Comparison of ENCODE assay signal across 15 cellular contexts in genomic region chr14:68707496-68707895, GRCh38.
"Had no signal": no experiment of that assay in that cellular context is flagged by ENCODE, and none has a peak within 500 bp of the region (broad histone marks: within the 10 kb centered on the region; RNA-seq: fewer than 3 reads in every experiment).

No MANE protein-coding gene starts in this region.

- H3K36me3 ChIP-seq: brain microvascular endothelial cell, left lung, stomach had no signal

- ATAC-seq: effector memory CD8-positive, alpha-beta T cell; left lung; natural killer cell treated with Interleukin-12 subunit alpha and Interleukin-12 subunit beta and Interleukin-15 and Interleukin-18, amount 100 ng/mL, for 72 hours had no signal

- H3K4me1 Mint-ChIP-seq: activated B cell treated with CpG ODN at 0.5 μM for 24 hours had no signal

- H3K27ac ChIP-seq: brain microvascular endothelial cell, left lung had no signal

- H3K9me3 ChIP-seq: left lung, stomach had no signal

- H3K4me3 ChIP-seq: left lung, stomach had no signal

- DNase-seq: activated B cell treated with CpG ODN at 0.5 μM for 24 hours; activated CD4-positive, alpha-beta T cell treated with anti-CD3 and anti-CD28 coated beads, Interleukin-2, amount 10 ng/mL, durations not matched to agents 24 days and 14 days; activated naive CD4-positive, alpha-beta T cell; activated naive CD8-positive, alpha-beta T cell treated with anti-CD3 and anti-CD28 coated beads, Interleukin-2, amount 10 ng/mL, durations not matched to agents 7 days and 5 days; anterior cingulate cortex; brain microvascular endothelial cell; effector memory CD8-positive, alpha-beta T cell; hippocampal formation; left lung; mesendoderm; nucleus accumbens; stomach; T-helper 2 cell had no signal

- H3K27me3 Mint-ChIP-seq: activated B cell treated with CpG ODN at 0.5 μM for 24 hours; activated CD4-positive, alpha-beta T cell treated with anti-CD3 and anti-CD28 coated beads, Interleukin-2, amount 10 ng/mL, durations not matched to agents 24 days and 14 days; effector memory CD8-positive, alpha-beta T cell; natural killer cell treated with Interleukin-12 subunit alpha and Interleukin-12 subunit beta and Interleukin-15 and Interleukin-18, amount 100 ng/mL, for 72 hours had no signal

- H3K27ac Mint-ChIP-seq: activated B cell treated with CpG ODN at 0.5 μM for 24 hours; activated CD4-positive, alpha-beta T cell treated with anti-CD3 and anti-CD28 coated beads, Interleukin-2, amount 10 ng/mL, durations not matched to agents 24 days and 14 days had no signal

- H3K27me3 ChIP-seq: brain microvascular endothelial cell, left lung, stomach had no signal

- H3K4me3 Mint-ChIP-seq: activated B cell treated with CpG ODN at 0.5 μM for 24 hours; activated CD4-positive, alpha-beta T cell treated with anti-CD3 and anti-CD28 coated beads, Interleukin-2, amount 10 ng/mL, durations not matched to agents 24 days and 14 days; activated naive CD8-positive, alpha-beta T cell treated with anti-CD3 and anti-CD28 coated beads, Interleukin-2, amount 10 ng/mL, durations not matched to agents 7 days and 5 days; dendritic cell treated with granulocyte-macrophage colony-stimulating factor and Interleukin-4, amounts not matched to agents 40 ng/mL and 50 ng/mL, for 4 days; effector memory CD8-positive, alpha-beta T cell; natural killer cell treated with Interleukin-12 subunit alpha and Interleukin-12 subunit beta and Interleukin-15 and Interleukin-18, amount 100 ng/mL, for 72 hours had no signal

- H3K9me3 Mint-ChIP-seq: activated B cell treated with CpG ODN at 0.5 μM for 24 hours; activated CD4-positive, alpha-beta T cell treated with anti-CD3 and anti-CD28 coated beads, Interleukin-2, amount 10 ng/mL, durations not matched to agents 24 days and 14 days; activated naive CD8-positive, alpha-beta T cell treated with anti-CD3 and anti-CD28 coated beads, Interleukin-2, amount 10 ng/mL, durations not matched to agents 7 days and 5 days; dendritic cell treated with granulocyte-macrophage colony-stimulating factor and Interleukin-4, amounts not matched to agents 40 ng/mL and 50 ng/mL, for 4 days; effector memory CD8-positive, alpha-beta T cell; natural killer cell treated with Interleukin-12 subunit alpha and Interleukin-12 subunit beta and Interleukin-15 and Interleukin-18, amount 100 ng/mL, for 72 hours had no signal

- H3K36me3 Mint-ChIP-seq: activated naive CD8-positive, alpha-beta T cell treated with anti-CD3 and anti-CD28 coated beads, Interleukin-2, amount 10 ng/mL, durations not matched to agents 7 days and 5 days; natural killer cell treated with Interleukin-12 subunit alpha and Interleukin-12 subunit beta and Interleukin-15 and Interleukin-18, amount 100 ng/mL, for 72 hours had no signal
